8 cellular contexts compared by ENCODE assay signal in the genomic region with DNA sequence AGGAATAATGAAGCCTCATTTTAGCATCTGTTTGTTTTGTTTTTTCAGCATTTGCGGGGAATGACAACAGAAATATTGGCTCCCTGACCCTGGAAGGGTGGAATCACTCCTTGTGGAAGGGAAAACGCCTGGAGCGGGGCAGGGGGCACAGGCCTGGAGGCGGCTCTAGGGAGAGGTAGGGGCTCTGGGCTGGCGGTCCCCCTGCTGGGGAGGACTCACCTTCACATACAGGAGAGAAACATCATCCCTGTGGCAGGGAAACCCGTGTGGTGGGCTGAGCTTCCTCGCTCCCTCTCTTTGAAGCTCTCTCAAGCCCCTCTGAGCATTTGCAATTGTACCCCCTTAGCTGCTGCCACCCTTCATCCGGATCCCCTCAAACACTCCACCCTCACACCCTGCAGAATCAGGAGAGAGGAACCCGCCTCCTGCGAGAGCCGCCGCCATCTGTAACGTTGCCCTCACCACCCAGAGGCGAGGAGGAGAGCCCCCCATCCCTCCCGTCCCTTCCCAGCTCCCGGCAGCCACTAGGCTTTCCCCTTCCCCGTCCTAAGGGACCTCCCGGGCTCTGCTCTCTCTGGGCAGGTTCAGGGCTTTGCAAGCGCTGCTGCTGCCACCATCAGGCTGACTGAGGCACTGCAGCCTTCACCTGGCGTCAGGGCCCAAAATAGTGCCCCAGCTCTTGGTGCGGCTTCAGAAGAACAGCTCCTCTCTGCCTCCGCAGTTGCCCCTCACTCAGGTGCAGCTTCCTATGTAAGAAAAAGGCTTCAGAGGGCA. TPM values are rescaled to one million over a fixed set of nuclear protein-coding genes. Genes with fewer than 3 reads are reported as not detected.
A peak's percentile ranks its signal among the peaks of the same experiment; 100 is the strongest.
DNase-seq lines count a peak whose midpoint lies in the region; ATAC-seq, FAIRE-seq and TF ChIP-seq lines count a peak whose summit lies in the region.

No MANE protein-coding gene starts in this region.

- H3K27me3 Mint-ChIP-seq in T-cell (peaks cover 22 to 37% of the 10 kb centered on the region in 2 donors), astrocyte (ENCODE audit: low read depth, unreplicated experiment) (peaks cover 9% of the 10 kb centered on the region)

- H3K27ac Mint-ChIP-seq in T-cell (no peak overlapping the region), astrocyte (ENCODE audit: unreplicated experiment) (peak overlapping the region; percentile 99)

- FAIRE-seq in astrocyte (lab: Jason Lieb, UNC) = no peak

- H4K20me1 ChIP-seq in astrocyte (ENCODE audit: insufficient read depth, low read length) = no peaks in the 10 kb centered on the region

- TF ChIP-seq CTCF in GM06990 (IDR thresholded peaks at IDR 0.05; ENCODE audit: insufficient read depth, low read length, poor library complexity, severe bottlenecking) = peak; percentile 99
- peak; percentile 96 for TF ChIP-seq CTCF in astrocyte (IDR thresholded peaks at IDR 0.05; ENCODE audit: insufficient read depth, low read depth, low read length)

- peaks cover 0 to 2% (median 0%) of the 10 kb centered on the region in 3 donors for H3K4me1 Mint-ChIP-seq in T-cell
- H3K4me1 Mint-ChIP-seq in astrocyte (ENCODE audit: low read depth, unreplicated experiment) = peaks cover 37% of the 10 kb centered on the region

- H3K9me3 Mint-ChIP-seq in T-cell (no peaks in the 10 kb centered on the region), astrocyte (ENCODE audit: unreplicated experiment) (no peaks in the 10 kb centered on the region)

- no peak overlapping the region for H3K4me3 Mint-ChIP-seq in T-cell
- H3K4me3 Mint-ChIP-seq in astrocyte (ENCODE audit: unreplicated experiment) = no peak overlapping the region

- POLR2A ChIA-PET in T-cell (lab: Charles Lee) = no interaction called here

- H3K27ac ChIP-seq in astrocyte (ENCODE audit: low read depth, low read length) = peak overlapping the region; percentile 100

- no peak overlapping the region for H3K4me3 ChIP-seq in GM06990 (replicated peaks; ENCODE audit: low read depth, low read length)
- H3K4me3 ChIP-seq in astrocyte (ENCODE audit: insufficient read depth, low read depth, low read length) = no peak overlapping the region
- peak overlapping the region; percentile 16 for H3K4me3 ChIP-seq in skeletal muscle cell (ENCODE audit: low read depth, low read length)

- peaks cover 3% of the 10 kb centered on the region for H3K27me3 ChIP-seq in GM06990 (replicated peaks; ENCODE audit: control insufficient read depth, insufficient read depth, low read length)
- no peaks in the 10 kb centered on the region for H3K27me3 ChIP-seq in astrocyte (ENCODE audit: insufficient read depth, low read length)

- H3K9me3 ChIP-seq in astrocyte (ENCODE audit: insufficient read depth, low read depth, low read length) = no peaks in the 10 kb centered on the region

- H3K79me2 ChIP-seq in astrocyte (ENCODE audit: insufficient read depth, low read length) = peaks cover 9% of the 10 kb centered on the region

- no peaks in the 10 kb centered on the region for H3K36me3 Mint-ChIP-seq in T-cell
- no peaks in the 10 kb centered on the region for H3K36me3 Mint-ChIP-seq in astrocyte (ENCODE audit: low read depth, unreplicated experiment)

- ATAC-seq in T-cell (replicated peaks in 1 of 4) (peak in 2 of 4 experiments; percentile 43 to 47), HG03097 (IDR thresholded peaks at IDR 0.05; ENCODE audit: low FRiP score, unreplicated experiment) (no peak)

- H3K4me1 ChIP-seq in astrocyte (ENCODE audit: insufficient read depth, low read length) = peaks cover 37% of the 10 kb centered on the region

- DNase-seq in GM06990 (ENCODE audit: extremely low read depth, insufficient read length) (peak; percentile 36), HCEC 1CT (peak; percentile 35), NCI-H1092 (lab: John Stamatoyannopoulos, UW) (peak; percentile 87), T-cell (peak in 27 of 34 experiments; percentile 2 to 37 (median 25)), astrocyte (ENCODE audit: low read depth) (peak; percentile 53), hippocampal formation (lab: John Stamatoyannopoulos, UW) (peak; percentile 73 to 75), skeletal muscle cell (ENCODE audit: low read depth) (no peak)

- peak overlapping the region; percentile 83 for H3K9ac ChIP-seq in astrocyte (ENCODE audit: low read length)

- H3K4me2 ChIP-seq in astrocyte (ENCODE audit: low read length) = peak overlapping the region; percentile 78

- CTCF ChIA-PET in T-cell (lab: Charles Lee) = interaction anchor here in 1 of 2 donors (1.0 kb wide), 1 partner anchor 11 kb away, joined by 3 read pairs; no protein-coding TSS in a partner anchor

- peak overlapping the region; percentile 19 for H2AFZ ChIP-seq in astrocyte (ENCODE audit: low read depth, low read length)

- H3K36me3 ChIP-seq in GM06990 (ENCODE audit: control insufficient read depth, insufficient read depth, low read length) (no peaks in the 10 kb centered on the region), astrocyte (ENCODE audit: insufficient read depth, low read length) (no peaks in the 10 kb centered on the region)

RNA-seq across cellular contexts. Expression of gene KIRREL3, which starts 10.4 kb away (rescaled TPM):
- total RNA-seq in T-cell = not detected
- 0.79 and 0.91 TPM in 2 replicates for total RNA-seq in astrocyte
